Comparison of ENCODE assay signal across 2 cellular contexts in the genomic region with DNA sequence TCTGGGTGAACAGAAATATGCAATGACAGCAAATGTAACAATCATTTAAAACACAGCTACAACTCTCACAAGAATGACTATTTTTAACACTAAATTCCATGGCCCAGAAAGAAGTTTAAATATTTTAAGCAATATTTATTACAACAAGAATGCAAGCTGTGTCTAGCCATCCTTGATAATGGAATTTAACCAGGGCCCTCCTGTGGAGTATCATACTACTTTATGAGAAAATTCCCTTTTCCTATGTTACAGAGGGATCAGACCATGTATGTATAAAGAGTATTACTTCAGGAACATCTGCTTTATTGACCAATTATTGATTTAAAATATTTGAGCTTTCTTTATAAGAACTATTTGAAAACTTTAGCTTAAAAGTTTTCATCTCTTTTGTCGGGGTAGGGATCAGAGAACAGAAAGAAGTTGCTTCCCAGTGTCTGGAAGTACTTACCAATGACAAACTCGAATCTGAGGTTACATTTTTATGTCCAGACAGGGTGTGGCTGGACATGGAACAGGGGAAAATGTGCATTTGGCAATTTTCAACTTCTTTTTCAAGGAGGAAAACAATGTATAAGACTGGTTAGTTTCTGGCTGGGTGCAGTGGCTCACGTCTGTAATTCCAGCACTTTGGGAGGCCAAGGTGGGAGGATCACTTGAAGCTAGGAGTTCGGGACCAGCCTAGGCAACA.
TF ChIP-seq lines count a peak whose summit lies in the region.

No MANE protein-coding gene starts in this region.

TF ChIP-seq in A549, 52 proteins besides CTCF, POLR2A, EP300 and RAD21:
- TF ChIP-seq, protein P1, sequence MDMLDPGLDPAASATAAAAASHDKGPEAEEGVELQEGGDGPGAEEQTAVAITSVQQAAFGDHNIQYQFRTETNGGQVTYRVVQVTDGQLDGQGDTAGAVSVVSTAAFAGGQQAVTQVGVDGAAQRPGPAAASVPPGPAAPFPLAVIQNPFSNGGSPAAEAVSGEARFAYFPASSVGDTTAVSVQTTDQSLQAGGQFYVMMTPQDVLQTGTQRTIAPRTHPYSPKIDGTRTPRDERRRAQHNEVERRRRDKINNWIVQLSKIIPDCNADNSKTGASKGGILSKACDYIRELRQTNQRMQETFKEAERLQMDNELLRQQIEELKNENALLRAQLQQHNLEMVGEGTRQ (IDR thresholded peaks at IDR 0.05), result no peak
- TF ChIP-seq MAFK (IDR thresholded peaks at IDR 0.05; ENCODE audit: partially characterized antibody), result peak; percentile 54

TF ChIP-seq in IMR-90, 13 proteins besides CTCF, POLR2A, EP300 and RAD21:
- TF ChIP-seq MAZ (IDR thresholded peaks at IDR 0.05; ENCODE audit: borderline replicate concordance, low read depth, low read length), result no peak
